24 cellular contexts compared by ENCODE assay signal in the genomic region with DNA sequence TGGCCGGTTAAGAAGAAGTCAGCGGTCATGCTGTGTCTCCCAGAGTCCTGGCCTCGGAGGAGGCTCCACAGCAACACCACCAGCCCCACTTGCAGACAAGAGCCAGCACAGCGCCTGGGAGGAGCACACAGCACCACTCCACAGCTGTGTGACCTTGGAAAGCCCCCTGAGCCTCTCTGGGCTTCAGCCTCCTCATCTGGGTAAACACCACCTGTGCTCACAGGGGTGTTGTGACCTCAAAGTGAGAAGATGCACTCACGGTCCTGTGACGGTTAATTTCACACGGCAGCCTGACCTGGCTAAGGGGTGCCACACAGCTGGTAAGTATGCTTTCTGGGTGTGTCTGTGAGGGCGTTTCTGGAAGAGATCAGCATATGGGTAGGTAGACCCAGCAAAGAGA. TPM values are rescaled to one million over a fixed set of nuclear protein-coding genes. Genes with fewer than 3 reads are reported as not detected.
DNase-seq lines count a peak whose midpoint lies in the region; ATAC-seq and TF ChIP-seq lines count a peak whose summit lies in the region.
"Had no signal": no experiment of that assay in that cellular context is flagged by ENCODE, and none has a peak within 500 bp of the region (broad histone marks: within the 10 kb centered on the region; RNA-seq: fewer than 3 reads in every experiment).

No MANE protein-coding gene starts in this region.

- no peak for TF ChIP-seq CTCF in GM13976 (IDR thresholded peaks at IDR 0.05; ENCODE audit: borderline replicate concordance, control extremely low read depth, extremely low read depth, insufficient read depth, missing control alignments)
- no peak for TF ChIP-seq CTCF in neural progenitor cell (IDR thresholded peaks at IDR 0.05)
- no peak for TF ChIP-seq CTCF in mammary epithelial cell (conservative IDR thresholded peaks at IDR 0.05 in 1 of 2, IDR thresholded peaks at IDR 0.05 in 1 of 2; ENCODE audit: extremely low read depth in 1 of 2, insufficient read depth in 1 of 2, low read depth in 1 of 2, low read length in 2 of 2)
- no peak for TF ChIP-seq CTCF in BE2C (IDR thresholded peaks at IDR 0.05; ENCODE audit: low read depth, low read length)
- no peak for TF ChIP-seq CTCF in Calu3 (IDR thresholded peaks at IDR 0.05; ENCODE audit: unreplicated experiment)

- H3K36me3 ChIP-seq in neural progenitor cell (no peaks in the 10 kb centered on the region), mammary epithelial cell (ENCODE audit: insufficient read depth, low read length) (no peaks in the 10 kb centered on the region), BE2C (no peaks in the 10 kb centered on the region)

- H3K4me1 ChIP-seq in neural progenitor cell (peaks cover 45% of the 10 kb centered on the region), mammary epithelial cell (ENCODE audit: insufficient read depth, low read length) (no peaks in the 10 kb centered on the region), BE2C (no peaks in the 10 kb centered on the region)

- dilution Hi-C loops in mammary epithelial cell (cut with HindIII; ENCODE audit: low sequenced_read_pairs): no loop called here

- H3K27ac ChIP-seq in neural progenitor cell (peak overlapping the region; percentile 61), mammary epithelial cell (ENCODE audit: insufficient read depth, low read depth, low read length) (no peak overlapping the region)

- intact Hi-C loops in mammary epithelial cell (cut with micrococcal nuclease) (no loop called here), Calu3 (cut with micrococcal nuclease; ENCODE audit: unreplicated experiment) (no loop called here)

- peaks cover 68% of the 10 kb centered on the region for H4K20me1 ChIP-seq in neural progenitor cell (ENCODE audit: low read depth)
- no peaks in the 10 kb centered on the region for H4K20me1 ChIP-seq in mammary epithelial cell (ENCODE audit: insufficient read depth, low read length)

- H3K4me1 Mint-ChIP-seq in neural progenitor cell (peaks cover 51% of the 10 kb centered on the region), Calu3 (ENCODE audit: low read depth, unreplicated experiment) (no peaks in the 10 kb centered on the region)
- H3K4me1 Mint-ChIP-seq: natural killer cell had no signal

- peaks cover 8% of the 10 kb centered on the region for H3K27me3 Mint-ChIP-seq in neural progenitor cell (ENCODE audit: insufficient read depth, low read depth)
- H3K27me3 Mint-ChIP-seq in Calu3 (ENCODE audit: unreplicated experiment): peaks cover 100% of the 10 kb centered on the region
- H3K27me3 Mint-ChIP-seq: progenitor cell of endocrine pancreas had no signal

- no peak overlapping the region for H3K9ac ChIP-seq in neural progenitor cell
- H3K9ac ChIP-seq in mammary epithelial cell (ENCODE audit: insufficient read depth, low read length): no peak overlapping the region

- BruUV-seq in mammary epithelial cell (replicated peaks; lab: Mats Ljungman, UMichigan): no TSS peak
- no TSS peak for BruUV-seq in Calu3 (replicated peaks; lab: Mats Ljungman, UMichigan)

- H3K4me2 ChIP-seq in neural progenitor cell (no peak overlapping the region), mammary epithelial cell (ENCODE audit: insufficient read depth, low read depth, low read length) (no peak overlapping the region)

- in situ Hi-C loops in GM13976 (cut with MboI; ENCODE audit: low sequenced_read_pairs, unreplicated experiment): no loop called here
- in situ Hi-C loops in mammary epithelial cell (cut with MboI; ENCODE audit: low sequenced_read_pairs in 2 of 2): no loop called here

- peaks cover 5% of the 10 kb centered on the region for H3K9me3 ChIP-seq in neural progenitor cell (ENCODE audit: low read depth)
- H3K9me3 ChIP-seq in mammary epithelial cell (replicated peaks; ENCODE audit: insufficient read depth, low read length): no peaks in the 10 kb centered on the region
- no peaks in the 10 kb centered on the region for H3K9me3 ChIP-seq in BE2C

- H3K27ac Mint-ChIP-seq in neural progenitor cell: peak overlapping the region; percentile 17
- no peak overlapping the region for H3K27ac Mint-ChIP-seq in Calu3 (ENCODE audit: unreplicated experiment)
- H3K27ac Mint-ChIP-seq: activated naive CD8-positive, alpha-beta T cell; CD8-positive, alpha-beta T cell; effector memory CD8-positive, alpha-beta T cell; natural killer cell; progenitor cell of endocrine pancreas had no signal

- ATAC-seq in GM19463 (IDR thresholded peaks at IDR 0.05; ENCODE audit: unreplicated experiment) (peak; percentile 65), HG02852 (IDR thresholded peaks at IDR 0.05; ENCODE audit: unreplicated experiment) (peak; percentile 54)
- ATAC-seq: CD8-positive, alpha-beta T cell; effector memory CD8-positive, alpha-beta T cell; left colon; natural killer cell; SK-N-SH treated with all-trans-retinoic acid at 6 μM for 48 hours had no signal

- H2AFZ ChIP-seq in neural progenitor cell (replicated peaks) (no peak overlapping the region), mammary epithelial cell (ENCODE audit: low read depth, low read length) (no peak overlapping the region)

- peak; percentile 68 for DNase-seq in GM13976 (ENCODE audit: low spot score)
- no peak for DNase-seq in neural progenitor cell (ENCODE audit: low spot score)
- no peak for DNase-seq in mammary epithelial cell
- no peak for DNase-seq in BE2C
- no peak for DNase-seq in stimulated activated CD4-positive, alpha-beta T cell treated with anti-CD3 and anti-CD28 coated beads, Interleukin-1b, Interleukin-23, amount 100 ng/mL, for 48 hours
- DNase-seq in Calu3: no peak
- DNase-seq: CD8-positive, alpha-beta T cell; DMS79 treated with DMSO at 0.1 percent for 48 hours; effector memory CD8-positive, alpha-beta T cell; left colon; MM.1S; natural killer cell; NCI-H146; NCI-H446; stimulated activated CD4-positive, alpha-beta T cell treated with anti-CD3 and anti-CD28 coated beads, Interleukin-2, amount 100 ng/mL, for 48 hours; substantia nigra had no signal

- peaks cover 76% of the 10 kb centered on the region for H3K79me2 ChIP-seq in neural progenitor cell (ENCODE audit: low read depth)
- no peaks in the 10 kb centered on the region for H3K79me2 ChIP-seq in mammary epithelial cell (ENCODE audit: insufficient read depth, low read length)

- CTCF ChIA-PET in mammary epithelial cell (lab: Charles Lee; ENCODE audit: low non-redundant PET): no interaction called here
- CTCF ChIA-PET in Calu3 (lab: Charles Lee): no interaction called here

- H3K36me3 Mint-ChIP-seq in neural progenitor cell: peaks cover 41% of the 10 kb centered on the region
- no peaks in the 10 kb centered on the region for H3K36me3 Mint-ChIP-seq in Calu3 (ENCODE audit: insufficient read depth, unreplicated experiment)
- H3K36me3 Mint-ChIP-seq: activated naive CD8-positive, alpha-beta T cell; CD8-positive, alpha-beta T cell; natural killer cell had no signal

- H3K4me3 Mint-ChIP-seq in neural progenitor cell (no peak overlapping the region), Calu3 (ENCODE audit: low read depth, unreplicated experiment) (no peak overlapping the region)
- H3K4me3 Mint-ChIP-seq: activated naive CD8-positive, alpha-beta T cell; CD8-positive, alpha-beta T cell; effector memory CD8-positive, alpha-beta T cell; natural killer cell had no signal

- H3K27me3 ChIP-seq in neural progenitor cell (no peaks in the 10 kb centered on the region), mammary epithelial cell (ENCODE audit: insufficient read depth, low read length) (peaks cover 8% of the 10 kb centered on the region), BE2C (no peaks in the 10 kb centered on the region)

- H3F3A ChIP-seq in neural progenitor cell (ENCODE audit: low read depth): peaks cover 47% of the 10 kb centered on the region

- H3K4me3 ChIP-seq in neural progenitor cell (no peak overlapping the region), mammary epithelial cell (replicated peaks in 1 of 3; ENCODE audit: insufficient read depth in 1 of 3, low read depth in 2 of 3, low read length in 3 of 3) (no peak overlapping the region), BE2C (ENCODE audit: low read depth, low read length) (no peak overlapping the region)

- H3K9me3 Mint-ChIP-seq in neural progenitor cell (peaks cover 19% of the 10 kb centered on the region), Calu3 (ENCODE audit: low read depth, unreplicated experiment) (no peaks in the 10 kb centered on the region)
- H3K9me3 Mint-ChIP-seq: CD8-positive, alpha-beta T cell; natural killer cell had no signal

- 93% methylated on average over 6 of the region's 8 CpGs for WGBS in mammary epithelial cell (ENCODE audit: low coverage, missing lambda C conversion rate)

RNA-seq across cellular contexts. Expression of gene PHF21B, which starts 54.7 kb away (rescaled TPM):
- total RNA-seq in neural progenitor cell (ENCODE audit: low replicate concordance) (6.7 and 22.6 TPM in 2 replicates), mammary epithelial cell (under 1 TPM in 1 of 2 donors, not detected in 1; 0.26 TPM), Calu3 (2022) (not detected in 2 replicates)
- not detected for polyA plus RNA-seq in mammary epithelial cell
- polyA minus RNA-seq in mammary epithelial cell: not detected
- polyA plus RNA-seq in BE2C (2012; ENCODE audit: insufficient read depth, insufficient read length, low read depth): 24.6 TPM
- total RNA-seq: CD8-positive, alpha-beta T cell; glomerular endothelial cell; natural killer cell; RPMI7951 had no signal
- polyA plus RNA-seq: AG04450 had no signal
